1 cellular context compared by ENCODE assay signal in genomic region chr7:2134740-2135139, GRCh38.
TF ChIP-seq lines count a peak whose summit lies in the region.

No MANE protein-coding gene starts in this region.

TF ChIP-seq in GM23338, 12 proteins besides CTCF, POLR2A, EP300 and RAD21 (continued from another document):
- no peak for TF ChIP-seq ZNF462 (CRISPR knock-in tag; IDR thresholded peaks at IDR 0.05)
- no peak for TF ChIP-seq EZH2 (IDR thresholded peaks at IDR 0.05; ENCODE audit: low read depth, unreplicated experiment)
- TF ChIP-seq CREB1 (CRISPR knock-in tag; IDR thresholded peaks at IDR 0.05; ENCODE audit: low read depth): no peak
- TF ChIP-seq ETS1 (IDR thresholded peaks at IDR 0.05): no peak
- no peak for TF ChIP-seq ZNF331 (CRISPR knock-in tag; IDR thresholded peaks at IDR 0.05; ENCODE audit: low read depth)
- TF ChIP-seq STAT1 (IDR thresholded peaks at IDR 0.05; ENCODE audit: unreplicated experiment): no peak
- TF ChIP-seq EZH2phosphoT487 (IDR thresholded peaks at IDR 0.05; ENCODE audit: unreplicated experiment): no peak
- no peak for TF ChIP-seq POLR2AphosphoS5 (IDR thresholded peaks at IDR 0.05; ENCODE audit: low read depth)
